ENCODE assay signal across 9 cellular contexts in genomic region chr2:238720232-238720672, GRCh38.
DNase-seq lines count a peak whose midpoint lies in the region; ATAC-seq, FAIRE-seq and TF ChIP-seq lines count a peak whose summit lies in the region.
"Had no signal": no experiment of that assay in that cellular context is flagged by ENCODE, and none has a peak within 500 bp of the region (broad histone marks: within the 10 kb centered on the region; RNA-seq: fewer than 3 reads in every experiment).

No MANE protein-coding gene starts in this region.

- H3K36me3 ChIP-seq in naive thymus-derived CD4-positive, alpha-beta T cell (ENCODE audit: control insufficient read depth in 2 of 3, insufficient read depth in 3 of 3, low read length in 3 of 3) = no peaks in the 10 kb centered on the region

- H3K27ac Mint-ChIP-seq in naive thymus-derived CD4-positive, alpha-beta T cell = no peak overlapping the region
- H3K27ac Mint-ChIP-seq: T-helper 1 cell treated with Interleukin-12 subunit alpha and Interleukin-12 subunit beta and Interleukin-4 antibody, amounts not matched to agents 30 μg/mL and 1 μg/mL, for 36 hours had no signal

- intact Hi-C loops in dorsolateral prefrontal cortex (cut with DNase I) = no loop called here
- intact Hi-C loops in naive thymus-derived CD4-positive, alpha-beta T cell (cut with micrococcal nuclease) = loop anchor here in 1 of 2 donors (10.0 kb wide), 1 partner anchor 1425 kb away; the partner anchor contains the start of gene OTOS

- peaks cover 0 to 7% (median 0%) of the 10 kb centered on the region in 11 donors for H3K9me3 Mint-ChIP-seq in naive thymus-derived CD4-positive, alpha-beta T cell

- H3K4me1 Mint-ChIP-seq in naive thymus-derived CD4-positive, alpha-beta T cell = no peaks in the 10 kb centered on the region

- peaks cover 3 to 40% (median 32%) of the 10 kb centered on the region in 5 donors for H3K27me3 Mint-ChIP-seq in naive thymus-derived CD4-positive, alpha-beta T cell

- no peaks in the 10 kb centered on the region for H3K36me3 Mint-ChIP-seq in naive thymus-derived CD4-positive, alpha-beta T cell

- TF ChIP-seq CTCF in LNCaP clone FGC (IDR thresholded peaks at IDR 0.05; ENCODE audit: control insufficient read depth, extremely low read depth, insufficient read depth) (peak; percentile 78), dorsolateral prefrontal cortex (IDR thresholded peaks at IDR 0.05 in 54 of 56, conservative IDR thresholded peaks at IDR 0.05 in 2 of 56; ENCODE audit: low read depth in 1 of 56, partially characterized antibody in 56 of 56) (peak in 51 of 56 donors; percentile 27 to 64 (median 48))

- peak; percentile 61 for ATAC-seq in naive thymus-derived CD4-positive, alpha-beta T cell
- ATAC-seq in HG02973 (IDR thresholded peaks at IDR 0.05; ENCODE audit: unreplicated experiment) = no peak

- H3K4me1 ChIP-seq in naive thymus-derived CD4-positive, alpha-beta T cell (ENCODE audit: control insufficient read depth in 2 of 2, insufficient read depth in 2 of 2, low read length in 2 of 2) = no peaks in the 10 kb centered on the region

- H3K27ac ChIP-seq in dorsolateral prefrontal cortex = no peak overlapping the region
- H3K27ac ChIP-seq in naive thymus-derived CD4-positive, alpha-beta T cell (ENCODE audit: low read depth, low read length) = no peak overlapping the region

- peak; percentile 59 for FAIRE-seq in urothelium cell line (lab: Jason Lieb, UNC)

- no peak overlapping the region for H3K4me3 Mint-ChIP-seq in naive thymus-derived CD4-positive, alpha-beta T cell
- H3K4me3 Mint-ChIP-seq: T-helper 1 cell treated with Interleukin-12 subunit alpha and Interleukin-12 subunit beta and Interleukin-4 antibody, amounts not matched to agents 30 μg/mL and 1 μg/mL, for 36 hours had no signal

- DNase-seq in ELF-1 (ENCODE audit: low read depth, low spot score) = peak; percentile 81
- no peak for DNase-seq in LNCaP clone FGC (ENCODE audit: low read depth)
- peak; percentile 55 for DNase-seq in T1000 (lab: John Stamatoyannopoulos, UW)
- DNase-seq in dorsolateral prefrontal cortex = peak in 2 of 10 donors; percentile 21 to 44
- peak in 4 of 9 donors; percentile 5 to 57 (median 16) for DNase-seq in naive thymus-derived CD4-positive, alpha-beta T cell
- DNase-seq in urothelium cell line (ENCODE audit: low spot score) = peak; percentile 78
- no peak for DNase-seq in cortex of kidney (lab: John Stamatoyannopoulos, UW)

- POLR2A ChIA-PET in naive thymus-derived CD4-positive, alpha-beta T cell (lab: Charles Lee) = no interaction called here

- no peaks in the 10 kb centered on the region for H3K9me3 ChIP-seq in naive thymus-derived CD4-positive, alpha-beta T cell (ENCODE audit: control insufficient read depth in 2 of 3, low read length in 3 of 3)

- H3K4me3 ChIP-seq in LNCaP clone FGC (ENCODE audit: low read depth, low read length) (no peak overlapping the region), dorsolateral prefrontal cortex (no peak overlapping the region)
- H3K4me3 ChIP-seq in naive thymus-derived CD4-positive, alpha-beta T cell (ENCODE audit: low read length) = no peak overlapping the region

- peaks cover 0 to 23% (median 0%) of the 10 kb centered on the region in 45 donors for H3K27me3 ChIP-seq in dorsolateral prefrontal cortex
- H3K27me3 ChIP-seq in naive thymus-derived CD4-positive, alpha-beta T cell (ENCODE audit: control insufficient read depth in 2 of 2, insufficient read depth in 2 of 2, low read length in 2 of 2) = no peaks in the 10 kb centered on the region

- CTCF ChIA-PET in naive thymus-derived CD4-positive, alpha-beta T cell (lab: Charles Lee) = no interaction called here

Comparison
In these comparisons a context has a peak if more than half of its experiments do, and no peak if none do; other contexts are left out.
1. DNase-seq: peak in ELF-1 (single experiment), T1000 (single experiment) and urothelium cell line (single experiment); none in LNCaP clone FGC (single experiment) and cortex of kidney (single experiment).